19 cellular contexts compared by ENCODE assay signal in the genomic region with DNA sequence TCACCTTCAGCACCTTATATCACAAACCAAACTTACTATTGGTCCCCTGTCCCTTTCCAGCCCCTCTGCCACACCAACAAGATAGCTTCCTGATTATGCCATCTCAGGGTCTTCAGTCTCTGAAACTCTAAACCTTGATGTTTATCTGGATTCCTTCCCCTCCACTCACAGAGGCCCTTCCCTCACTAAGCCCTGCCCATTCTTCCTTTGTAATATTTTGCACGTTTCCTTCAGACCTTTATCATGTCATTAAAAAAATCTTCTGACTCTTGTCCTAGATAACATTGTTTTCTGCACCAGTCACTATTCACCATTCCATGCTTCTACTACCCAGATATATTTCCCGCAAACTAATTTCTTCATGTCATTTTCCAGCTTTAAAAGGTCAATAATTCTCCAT.
"Had no signal": no experiment of that assay in that cellular context is flagged by ENCODE, and none has a peak within 500 bp of the region (broad histone marks: within the 10 kb centered on the region; RNA-seq: fewer than 3 reads in every experiment).

No MANE protein-coding gene starts in this region.

- H3K27me3 Mint-ChIP-seq: activated naive CD8-positive, alpha-beta T cell treated with anti-CD3 and anti-CD28 coated beads, Interleukin-2, amount 50 U/mL, for 24 hours; naive thymus-derived CD8-positive, alpha-beta T cell had no signal

- ATAC-seq: activated CD8-positive, alpha-beta T cell treated with anti-CD3 and anti-CD28 coated beads, Interleukin-2, amount 10 ng/mL, durations not matched to agents 7 days and 5 days; activated naive CD8-positive, alpha-beta T cell treated with anti-CD3 and anti-CD28 coated beads, Interleukin-2, amount 50 U/mL, for 24 hours; gastroesophageal sphincter; naive thymus-derived CD8-positive, alpha-beta T cell; pancreas; psoas muscle; stimulated activated naive CD8-positive, alpha-beta T cell treated with anti-CD3 and anti-CD28 coated beads, Interleukin-15, Interleukin-2, amounts not matched to agents 100 U/mL and 50 U/mL, for 24 hours; upper lobe of right lung had no signal

- H3K4me3 Mint-ChIP-seq: activated CD8-positive, alpha-beta T cell treated with anti-CD3 and anti-CD28 coated beads, Interleukin-2, amount 10 ng/mL, durations not matched to agents 7 days and 5 days; activated naive CD8-positive, alpha-beta T cell treated with anti-CD3 and anti-CD28 coated beads, Interleukin-2, amount 50 U/mL, for 24 hours; activated T-helper 1 cell treated with anti-CD3 and anti-CD28 coated beads, Interleukin-12 subunit alpha, Interleukin-12 subunit beta, Interleukin-2, Interleukin-4 antibody, amounts not matched to agents 30 ng/mL and 10 ng/mL and 1 ng/mL, durations not matched to agents 14 hours and 24 hours and 36 hours; naive thymus-derived CD8-positive, alpha-beta T cell; T-helper 1 cell treated with Interleukin-12 subunit alpha and Interleukin-12 subunit beta and Interleukin-4 antibody, amounts not matched to agents 30 μg/mL and 1 μg/mL, for 36 hours had no signal

- DNase-seq: activated CD4-positive, alpha-beta T cell treated with anti-CD3 and anti-CD28 coated beads, Interleukin-2, amount 50 U/mL, for 1 hour; activated CD4-positive, CD25-positive, alpha-beta regulatory T cell treated with anti-CD3 and anti-CD28 coated beads, Interleukin-2, amount 50 U/mL, for 72 hours; activated CD8-positive, alpha-beta T cell treated with anti-CD3 and anti-CD28 coated beads, Interleukin-2, amount 10 ng/mL, durations not matched to agents 7 days and 5 days; activated gamma-delta T cell; activated naive CD4-positive, alpha-beta T cell treated with anti-CD3 and anti-CD28 coated beads, Interleukin-2, amount 50 U/mL, for 16 hours; activated naive CD8-positive, alpha-beta T cell treated with anti-CD3 and anti-CD28 coated beads, Interleukin-2, amount 50 U/mL, for 24 hours; cortex of kidney; head of caudate nucleus; hypothalamus; naive thymus-derived CD8-positive, alpha-beta T cell; pancreas; psoas muscle; stimulated activated CD4-positive, alpha-beta T cell treated with anti-CD3 and anti-CD28 coated beads, Interleukin-12 subunit alpha, Interleukin-12 subunit beta, amount 100 ng/mL, for 4 hours; stimulated activated CD4-positive, alpha-beta T cell treated with anti-CD3 and anti-CD28 coated beads, Interleukin-4, amount 100 ng/mL, for 4 hours; stimulated activated naive CD8-positive, alpha-beta T cell treated with anti-CD3 and anti-CD28 coated beads, Interleukin-15, Interleukin-2, amounts not matched to agents 100 U/mL and 50 U/mL, for 24 hours; upper lobe of right lung had no signal

- H3K27ac Mint-ChIP-seq: activated CD8-positive, alpha-beta T cell treated with anti-CD3 and anti-CD28 coated beads, Interleukin-2, amount 10 ng/mL, durations not matched to agents 7 days and 5 days; activated naive CD8-positive, alpha-beta T cell treated with anti-CD3 and anti-CD28 coated beads, Interleukin-2, amount 50 U/mL, for 24 hours; activated T-helper 1 cell treated with anti-CD3 and anti-CD28 coated beads, Interleukin-12 subunit alpha, Interleukin-12 subunit beta, Interleukin-2, Interleukin-4 antibody, amounts not matched to agents 30 ng/mL and 10 ng/mL and 1 ng/mL, durations not matched to agents 14 hours and 24 hours and 36 hours; T-helper 1 cell treated with Interleukin-12 subunit alpha and Interleukin-12 subunit beta and Interleukin-4 antibody, amounts not matched to agents 30 μg/mL and 1 μg/mL, for 36 hours had no signal

- H3K9me3 Mint-ChIP-seq: activated T-helper 1 cell treated with anti-CD3 and anti-CD28 coated beads, Interleukin-12 subunit alpha, Interleukin-12 subunit beta, Interleukin-2, Interleukin-4 antibody, amounts not matched to agents 30 ng/mL and 10 ng/mL and 1 ng/mL, durations not matched to agents 14 hours and 24 hours and 36 hours had no signal
